In genomic region chr11:65013692-65014145, GRCh38 we compare ENCODE assay signal across 8 cellular contexts. TPM values are rescaled to one million over a fixed set of nuclear protein-coding genes. Genes with fewer than 3 reads are reported as not detected.
DNase-seq lines count a peak whose midpoint lies in the region; ATAC-seq, FAIRE-seq and TF ChIP-seq lines count a peak whose summit lies in the region.

No MANE protein-coding gene starts in this region.

- DNase-seq in NCI-H128 (lab: John Stamatoyannopoulos, UW; ENCODE audit: unreplicated experiment) (peak; percentile 87), UCSD-AML1 (lab: John Stamatoyannopoulos, UW; ENCODE audit: unreplicated experiment) (peak; percentile 91), breast epithelium (ENCODE audit: low spot score in 2 of 2) (peak; percentile 80 to 81), iPS-NIHi7 (ENCODE audit: extremely low spot score) (peak; percentile 96), small intestine (peak; percentile 87), cortex of kidney (lab: John Stamatoyannopoulos, UW) (no peak)

- intact Hi-C loops in breast epithelium (cut with DNase I; ENCODE audit: low total_unique reads), result loop anchor here (10.0 kb wide), 1 partner anchor 159 kb away; no protein-coding TSS in a partner anchor

- TF ChIP-seq CTCF in breast epithelium (IDR thresholded peaks at IDR 0.05), result peak in 2 of 3 donors; percentile 3 to 88

- ATAC-seq in GM18505 (IDR thresholded peaks at IDR 0.05; ENCODE audit: unreplicated experiment), result peak; percentile 79
- peak; percentile 80 for ATAC-seq in HG02678 (IDR thresholded peaks at IDR 0.05; ENCODE audit: unreplicated experiment)

- H3K4me1 ChIP-seq in breast epithelium (no peaks in the 10 kb centered on the region), small intestine (ENCODE audit: control insufficient read depth in 2 of 2, insufficient read depth in 1 of 2, low read depth in 1 of 2, low read length in 1 of 2) (no peaks in the 10 kb centered on the region)

- H3K4me3 ChIP-seq in breast epithelium (peak overlapping the region; percentile 68 to 85 (median 84)), small intestine (ENCODE audit: low read depth in 1 of 2, low read length in 2 of 2) (peak overlapping the region; percentile 45 to 76)

- H3K27ac ChIP-seq in breast epithelium, result peak overlapping the region; percentile 96 to 98
- H3K27ac ChIP-seq in small intestine (ENCODE audit: low read depth in 1 of 2, low read length in 1 of 2), result peak overlapping the region; percentile 97 to 98

- TF ChIP-seq POLR2A in GM18505 (IDR thresholded peaks at IDR 0.05; ENCODE audit: borderline replicate concordance, extremely low read depth, insufficient read depth, insufficient read length), result no peak
- TF ChIP-seq POLR2A in breast epithelium (IDR thresholded peaks at IDR 0.05), result peak; percentile 20

- no peak for FAIRE-seq in small intestine (lab: Jason Lieb, UNC)

- no peaks in the 10 kb centered on the region for H3K9me3 ChIP-seq in breast epithelium
- no peaks in the 10 kb centered on the region for H3K9me3 ChIP-seq in small intestine (ENCODE audit: control insufficient read depth, low read depth)

- 0 to 1% (median 0%) methylated on average over 36 to 37 of the region's 37 CpGs for WGBS in small intestine, 3 donors

- H3K36me3 ChIP-seq in breast epithelium, result no peaks in the 10 kb centered on the region
- H3K36me3 ChIP-seq in small intestine (ENCODE audit: control insufficient read depth in 2 of 2, insufficient read depth in 2 of 2, low read length in 2 of 2), result peaks cover 0 to 2% of the 10 kb centered on the region in 2 donors

- H3K27me3 ChIP-seq in breast epithelium (no peaks in the 10 kb centered on the region), small intestine (ENCODE audit: control insufficient read depth in 2 of 2, insufficient read depth in 2 of 2, low read length in 2 of 2) (no peaks in the 10 kb centered on the region)

RNA-seq across cellular contexts. Expression of gene ARL2, which starts 0.2 kb away (rescaled TPM):
- total RNA-seq in breast epithelium, result 100 to 1,000 TPM in 2 of 3 donors, 10 to 100 TPM in 1; 99.8 to 193 (median 154) TPM
- polyA plus RNA-seq in small intestine, result 100 to 1,000 TPM in 1 of 3 donors, 10 to 100 TPM in 2; 72.0 to 121 (median 84.0) TPM

RNA-seq across cellular contexts. Expression of gene SNX15, which starts 13.5 kb away (rescaled TPM):
- 10 to 100 TPM; 17.0 to 22.7 (median 17.1) TPM for total RNA-seq in breast epithelium
- 10 to 100 TPM; 23.2 to 37.3 (median 24.6) TPM for polyA plus RNA-seq in small intestine

RNA-seq across cellular contexts. Expression of gene BATF2, which starts 16.9 kb away (rescaled TPM):
- total RNA-seq in breast epithelium, result 1 to 10 TPM in 1 of 3 donors, under 1 TPM in 2; 0.33 to 1.5 (median 0.64) TPM
- polyA plus RNA-seq in small intestine, result 10 to 100 TPM in 1 of 3 donors, 1 to 10 TPM in 2; 8.1 to 12.1 (median 9.7) TPM

RNA-seq across cellular contexts. Expression of gene SAC3D1, which starts 27.3 kb away (rescaled TPM):
- total RNA-seq in breast epithelium, result 1 to 10 TPM; 7.5 to 9.2 (median 7.5) TPM
- 10 to 100 TPM in 1 of 3 donors, 1 to 10 TPM in 2; 6.9 to 18.1 (median 7.0) TPM for polyA plus RNA-seq in small intestine

RNA-seq across cellular contexts. Expression of gene MAJIN, which starts 41.8 kb away (rescaled TPM):
- total RNA-seq in breast epithelium, result not detected
- polyA plus RNA-seq in small intestine, result not detected
